Comparison of ENCODE assay signal across 1 cellular context in genomic region chr12:130838951-130839769, GRCh38.
TF ChIP-seq lines count a peak whose summit lies in the region.

TSS of gene STX2 (minus strand) at chr12:130839250. CDS start at chr12:130839099, 151 bp downstream.

TF ChIP-seq in IMR-90, 13 proteins besides CTCF, POLR2A, EP300 and RAD21 (continued from another document):
- no peak for TF ChIP-seq ELK1 (IDR thresholded peaks at IDR 0.05; ENCODE audit: borderline replicate concordance, low read depth, low read length)
- no peak for TF ChIP-seq RCOR1 (IDR thresholded peaks at IDR 0.05; ENCODE audit: insufficient replicate concordance, low read length)
- 0 out of 2 replicates have a peak, but pooled peaks have one; percentile 17 for TF ChIP-seq MAFK (IDR thresholded peaks at IDR 0.05; ENCODE audit: low read depth, low read length)
- peak; percentile 76 for TF ChIP-seq BHLHE40 (IDR thresholded peaks at IDR 0.05; ENCODE audit: low read depth, low read length)
- no peak for TF ChIP-seq CEBPB (IDR thresholded peaks at IDR 0.05; ENCODE audit: low read depth, low read length)
